ENCODE assay signal across 9 cellular contexts in genomic region chr3:160129459-160130061, GRCh38.
DNase-seq lines count a peak whose midpoint lies in the region; ATAC-seq and FAIRE-seq lines count a peak whose summit lies in the region.
"Had no signal": no experiment of that assay in that cellular context is flagged by ENCODE, and none has a peak within 500 bp of the region (broad histone marks: within the 10 kb centered on the region; RNA-seq: fewer than 3 reads in every experiment).

No MANE protein-coding gene starts in this region.

- no peak overlapping the region for H3K27ac Mint-ChIP-seq in T-cell
- H3K27ac Mint-ChIP-seq: IgD-negative memory B cell had no signal

- no peaks in the 10 kb centered on the region for H3K4me1 Mint-ChIP-seq in T-cell

- H3K4me3 Mint-ChIP-seq in T-cell, result no peak overlapping the region

- H3K27me3 Mint-ChIP-seq in T-cell, result peaks cover 5 to 9% of the 10 kb centered on the region in 2 donors
- H3K27me3 Mint-ChIP-seq: IgD-negative memory B cell had no signal

- H3K36me3 Mint-ChIP-seq in T-cell, result no peaks in the 10 kb centered on the region
- H3K36me3 Mint-ChIP-seq: IgD-negative memory B cell had no signal

- peak; percentile 87 for DNase-seq in GM03348 (ENCODE audit: low spot score)
- DNase-seq in RCC 7860 (ENCODE audit: low spot score), result peak; percentile 96
- DNase-seq in glomerular endothelial cell (ENCODE audit: extremely low read depth, low read depth, low spot score), result peak; percentile 58
- no peak for DNase-seq in frontal cortex (ENCODE audit: low spot score in 2 of 2)
- no peak for DNase-seq in T-cell
- no peak for DNase-seq in SK-N-DZ (ENCODE audit: low spot score)

- ATAC-seq in HG02642 (IDR thresholded peaks at IDR 0.05; ENCODE audit: poor library complexity, unreplicated experiment) (peak; percentile 50), HG02970 (IDR thresholded peaks at IDR 0.05; ENCODE audit: low FRiP score, unreplicated experiment) (no peak), T-cell (replicated peaks in 1 of 4) (no peak)

- FAIRE-seq in RCC 7860 (lab: Jason Lieb, UNC) (peak; percentile 98), frontal cortex (lab: Jason Lieb, UNC) (no peak)

- CTCF ChIA-PET in T-cell (lab: Charles Lee), result interaction anchor here in 1 of 2 donors (0.5 kb wide), 1 partner anchor 278 kb away, joined by 6 read pairs; no protein-coding TSS in a partner anchor

- H3K9me3 Mint-ChIP-seq in T-cell, result no peaks in the 10 kb centered on the region
- H3K9me3 Mint-ChIP-seq: IgD-negative memory B cell had no signal

- POLR2A ChIA-PET in T-cell (lab: Charles Lee), result no interaction called here

Comparison
In these comparisons a context has a peak if more than half of its experiments do, and no peak if none do; other contexts are left out.
1. DNase-seq: peak in GM03348 (single experiment), RCC 7860 (single experiment) and glomerular endothelial cell (single experiment); none in frontal cortex (0 of 2), T-cell (0 of 34) and SK-N-DZ (single experiment).